In genomic region chr15:101652783-101653430, GRCh38 we compare ENCODE assay signal across 8 cellular contexts. TPM values are rescaled to one million over a fixed set of nuclear protein-coding genes. Genes with fewer than 3 reads are reported as not detected.
DNase-seq lines count a peak whose midpoint lies in the region; ATAC-seq, FAIRE-seq and TF ChIP-seq lines count a peak whose summit lies in the region.

No MANE protein-coding gene starts in this region.

- TF ChIP-seq RAD21 in GM12878 (IDR thresholded peaks at IDR 0.05; ENCODE audit: insufficient read depth, low read depth, low read length): no peak

- SMC1A ChIA-PET in GM12878 (lab: Charles Lee; ENCODE audit: uncharacterized antibody, unreplicated experiment): interaction anchor here (1.4 to 1.9 kb wide), 2 partner anchors 11 to 70 kb away, joined by 6 to 8 read pairs; no protein-coding TSS in a partner anchor

- peak overlapping the region; percentile 87 for H3K27ac ChIP-seq in GM12878 (ENCODE audit: control insufficient read depth, insufficient read depth)

- no peak for FAIRE-seq in GM12878 (lab: Jason Lieb, UNC)

- BruUV-seq in GM12878 (replicated peaks; lab: Mats Ljungman, UMichigan): TSS peak; percentile 99

- H2AFZ ChIP-seq in GM12878 (ENCODE audit: control insufficient read depth, low read depth, low read length): peak overlapping the region; percentile 84

- H3K79me2 ChIP-seq in GM12878 (ENCODE audit: control insufficient read depth, insufficient read depth, low read length): peaks cover 46% of the 10 kb centered on the region

- POLR2A ChIA-PET in GM12878 (lab: Charles Lee): interaction anchor here (1.2 kb wide), 1 partner anchor 10 kb away, joined by 3 read pairs; no protein-coding TSS in a partner anchor

- CTCF ChIA-PET in GM12878 (lab: Yijun Ruan, JAX): interaction anchor here (1.0 to 6.7 kb wide), 7 partner anchors 12 to 394 kb away, joined by 3 to 57 read pairs (median 4); no protein-coding TSS in a partner anchor

- whole genome bisulfite sequencing in GM12878 (ENCODE audit: insufficient coverage, insufficient replicate concordance, low lambda C conversion rate, missing lambda C conversion rate): 39% methylated on average over 40 of the region's 42 CpGs

- no peaks in the 10 kb centered on the region for H3K9me3 ChIP-seq in GM12878 (replicated peaks; ENCODE audit: control insufficient read depth, insufficient read depth, low read length)

- intact Hi-C loops in GM12878 (cut with micrococcal nuclease; ENCODE audit: unreplicated experiment): loop anchor here (2.0 to 5.0 kb wide), 3 partner anchors 70 to 1051 kb away; partner anchors contain the start of genes ASB7, LINS1 and SELENOS

- DNase-seq in Caki2 (ENCODE audit: low read depth): peak; percentile 52
- DNase-seq in LHCN-M2 (ENCODE audit: low read depth): peak; percentile 53
- DNase-seq in GM12878 (ENCODE audit: low read depth, low spot score): no peak
- DNase-seq in kidney epithelial cell (ENCODE audit: low read depth): no peak
- DNase-seq in stimulated activated naive CD8-positive, alpha-beta T cell treated with anti-CD3 and anti-CD28 coated beads, Interleukin-15, Interleukin-2, amounts not matched to agents 100 U/mL and 50 U/mL, for 24 hours: peak; percentile 13
- no peak for DNase-seq in NCI-H1417 treated with DMSO at 0.1 percent for 48 hours (lab: John Stamatoyannopoulos, UW)
- no peak for DNase-seq in SW 1271 (lab: John Stamatoyannopoulos, UW)

- no peak for TF ChIP-seq POLR2A in GM12878 (IDR thresholded peaks at IDR 0.05; ENCODE audit: low read depth, low read length)

- H3K27me3 ChIP-seq in GM12878 (replicated peaks in 1 of 2; ENCODE audit: control insufficient read depth in 2 of 2, insufficient read depth in 2 of 2, low read length in 1 of 2) (no peaks in the 10 kb centered on the region), kidney epithelial cell (ENCODE audit: control insufficient read depth, insufficient read depth, low read length) (no peaks in the 10 kb centered on the region)

- no peak for TF ChIP-seq EP300 in GM12878 (IDR thresholded peaks at IDR 0.05; ENCODE audit: borderline replicate concordance in 1 of 2, control insufficient read depth in 1 of 2, low read depth in 2 of 2, low read length in 2 of 2)

- peak overlapping the region; percentile 79 for H3K9ac ChIP-seq in GM12878 (ENCODE audit: control insufficient read depth, insufficient read depth, low read length)

- peak overlapping the region; percentile 96 for H3K4me2 ChIP-seq in GM12878 (ENCODE audit: control insufficient read depth, insufficient read depth)

- H4K20me1 ChIP-seq in GM12878 (ENCODE audit: control insufficient read depth, insufficient read depth): no peaks in the 10 kb centered on the region

- H3K4me1 ChIP-seq in GM12878 (ENCODE audit: control insufficient read depth, insufficient read depth, low read length): peaks cover 20% of the 10 kb centered on the region

- H3K36me3 ChIP-seq in GM12878 (ENCODE audit: control insufficient read depth in 2 of 2, insufficient read depth in 2 of 2, low read length in 1 of 2) (peaks cover 0 to 10% of the 10 kb centered on the region in 2 experiments; a peak in 1 of 4 replicates), kidney epithelial cell (ENCODE audit: control insufficient read depth, insufficient read depth, low read length) (no peaks in the 10 kb centered on the region)

- ATAC-seq in GM12878: peak; percentile 3; the same call in 1 of the 3 replicates
- ATAC-seq in stimulated activated naive CD8-positive, alpha-beta T cell treated with anti-CD3 and anti-CD28 coated beads, Interleukin-15, Interleukin-2, amounts not matched to agents 100 U/mL and 50 U/mL, for 24 hours: no peak
- ATAC-seq in HG02763 (IDR thresholded peaks at IDR 0.05; ENCODE audit: unreplicated experiment): no peak

- TF ChIP-seq CTCF in GM12878 (IDR thresholded peaks at IDR 0.05 in 2 of 3, conservative IDR thresholded peaks at IDR 0.05 in 1 of 3; ENCODE audit: control insufficient read depth in 2 of 3, extremely low read depth in 1 of 3, insufficient read depth in 1 of 3, low read depth in 3 of 3, low read length in 3 of 3) (no peak), kidney epithelial cell (IDR thresholded peaks at IDR 0.05; ENCODE audit: insufficient read depth, low read length, poor library complexity, severe bottlenecking) (no peak)

- RAD21 ChIA-PET in GM12878 (lab: Charles Lee; ENCODE audit: unreplicated experiment): interaction anchor here (0.5 to 1.5 kb wide), 3 partner anchors 353 to 378 kb away, joined by 3 to 5 read pairs (median 3); no protein-coding TSS in a partner anchor

- H3K4me3 ChIP-seq in GM12878: peak overlapping the region; percentile 85
- H3K4me3 ChIP-seq in kidney epithelial cell (ENCODE audit: low read depth, low read length): peak overlapping the region; percentile 94

- in situ Hi-C loops in Caki2 (cut with HindIII; ENCODE audit: low pct_unique_long_range_greater_than_20kb, low sequenced_read_pairs) (no loop called here), GM12878 (cut with MboI) (no loop called here)

TF ChIP-seq in GM12878, 131 proteins besides CTCF, POLR2A, EP300 and RAD21:
- TF ChIP-seq IRF5 (IDR thresholded peaks at IDR 0.05; ENCODE audit: borderline replicate concordance) (no peak), HCFC1 (IDR thresholded peaks at IDR 0.05; ENCODE audit: low read length) (no peak), PAX8 (IDR thresholded peaks at IDR 0.05) (no peak), ZNF384 (IDR thresholded peaks at IDR 0.05; ENCODE audit: borderline replicate concordance, low read depth, low read length) (no peak), EGR1 (IDR thresholded peaks at IDR 0.05; ENCODE audit: borderline replicate concordance in 1 of 2, low read depth in 2 of 2, low read length in 2 of 2) (peak in 1 of 2 experiments; percentile 29; a peak in 1 of 3 replicates), BHLHE40 (IDR thresholded peaks at IDR 0.05; ENCODE audit: borderline replicate concordance in 1 of 2, low read depth in 2 of 2, low read length in 1 of 2) (peak in 1 of 2 experiments; percentile 16; a peak in 2 of 4 replicates), TCF12 (IDR thresholded peaks at IDR 0.05; ENCODE audit: low read depth, low read length) (0 out of 2 replicates have a peak, but pooled peaks have one; percentile 5), RFX5 (IDR thresholded peaks at IDR 0.05; ENCODE audit: low read depth, low read length) (0 out of 2 replicates have a peak, but pooled peaks have one; percentile 6), BMI1 (IDR thresholded peaks at IDR 0.05; ENCODE audit: borderline replicate concordance) (no peak), GATAD2B (conservative IDR thresholded peaks at IDR 0.05; ENCODE audit: low read depth) (no peak), MEF2B (IDR thresholded peaks at IDR 0.05; ENCODE audit: partially characterized antibody, poor library complexity, severe bottlenecking) (peak; percentile 14), MLLT1 (IDR thresholded peaks at IDR 0.05) (no peak; the same call in 1 of the 2 replicates)
TF ChIP-seq in GM12878: peak in this region for 5.

RNA-seq across cellular contexts. Expression of gene TM2D3, which starts 0.7 kb away (rescaled TPM):
- 13.3 and 25.7 TPM in 2 replicates for total RNA-seq in Caki2 (2014; rRNA removed; shearing (Covaris generic); ENCODE audit: low replicate concordance)
- 37.5 and 39.9 TPM in 2 replicates for total RNA-seq in LHCN-M2 (2014; rRNA removed)
- polyA plus RNA-seq in LHCN-M2 (2012): 33.8 TPM
- total RNA-seq in GM12878 (2013; cell fraction: nucleolus; rRNA removed): 114 and 119 TPM in 2 replicates
- 41.2 and 42.6 TPM in 2 replicates for total RNA-seq in GM12878 (2014; rRNA removed)
- 32.1 and 32.4 TPM in 2 replicates for total RNA-seq in GM12878 (2014; rRNA removed; fragmentation: Illumina TruSeq; extraction: Trizol)
- total RNA-seq in GM12878 (2021): 27.9 and 28.7 TPM in 2 replicates
- 28.0 TPM for polyA plus RNA-seq in GM12878 (2011; ENCODE audit: low read depth)
- 84.5 and 86.3 TPM in 2 replicates for polyA plus RNA-seq in GM12878 (2011; rRNA removed)
- polyA plus RNA-seq in GM12878 (2011; cell fraction: cytosol; rRNA removed): 49.7 and 55.4 TPM in 2 replicates
- 57.0 and 64.8 TPM in 2 replicates for polyA plus RNA-seq in GM12878 (2011; cell fraction: nucleus; rRNA removed)
- polyA plus RNA-seq in GM12878 (2012): 42.4 and 46.1 TPM in 2 replicates
- 24.9 and 28.3 TPM in 2 replicates for polyA plus RNA-seq in GM12878 (2014; fragmentation: Illumina TruSeq; extraction: Trizol)
- polyA plus RNA-seq in GM12878 (2014; fragmentation: Nextera tagmentation; extraction: Ambion mirVana): 10 to 100 TPM; 48.7 to 71.8 TPM
- polyA plus RNA-seq in GM12878 (2014; rRNA removed): 28.1 and 30.0 TPM in 2 replicates
- 10 to 100 TPM; 52.4 to 53.5 TPM for polyA plus RNA-seq in GM12878 (2016; fragmentation: Nextera tagmentation; extraction: Ambion mirVana)
- 65.1 and 69.1 TPM in 2 replicates for polyA minus RNA-seq in GM12878 (2011; rRNA and poly(A)+ RNA removed)
- 17.4 and 26.0 TPM in 2 replicates for polyA minus RNA-seq in GM12878 (2011; cell fraction: cytosol; rRNA and poly(A)+ RNA removed)
- 88.4 and 129 TPM in 2 replicates for polyA minus RNA-seq in GM12878 (2011; cell fraction: nucleus; rRNA and poly(A)+ RNA removed)
- total RNA-seq in kidney epithelial cell: 30.0 and 31.4 TPM in 2 replicates

Comparison
In these comparisons a context has a peak if more than half of its experiments do, and no peak if none do; other contexts are left out.
1. DNase-seq: peak in Caki2 (single experiment), LHCN-M2 (single experiment) and stimulated activated naive CD8-positive, alpha-beta T cell treated with anti-CD3 and anti-CD28 coated beads, Interleukin-15, Interleukin-2, amounts not matched to agents 100 U/mL and 50 U/mL, for 24 hours (single experiment); none in GM12878 (single experiment), kidney epithelial cell (single experiment), NCI-H1417 treated with DMSO at 0.1 percent for 48 hours (single experiment) and SW 1271 (0 of 2).